ENCODE assay signal across 11 cellular contexts in genomic region chr1:58251415-58252073, GRCh38.
DNase-seq lines count a peak whose midpoint lies in the region; ATAC-seq, FAIRE-seq and TF ChIP-seq lines count a peak whose summit lies in the region.
"Had no signal": no experiment of that assay in that cellular context is flagged by ENCODE, and none has a peak within 500 bp of the region (broad histone marks: within the 10 kb centered on the region; RNA-seq: fewer than 3 reads in every experiment).

No MANE protein-coding gene starts in this region.

- no peaks in the 10 kb centered on the region for H3K36me3 Mint-ChIP-seq in activated CD4-positive, alpha-beta T cell treated with anti-CD3 and anti-CD28 coated beads for 36 hours (ENCODE audit: low read depth)
- no peaks in the 10 kb centered on the region for H3K36me3 Mint-ChIP-seq in progenitor cell of endocrine pancreas (ENCODE audit: insufficient read depth)
- peaks cover 0 to 14% (median 2%) of the 10 kb centered on the region in 3 donors for H3K36me3 Mint-ChIP-seq in naive thymus-derived CD8-positive, alpha-beta T cell

- no TSS peak for BruUV-seq in GM12878 (replicated peaks; lab: Mats Ljungman, UMichigan)

- no peaks in the 10 kb centered on the region for H3K9me3 Mint-ChIP-seq in activated CD4-positive, alpha-beta T cell treated with anti-CD3 and anti-CD28 coated beads for 36 hours (ENCODE audit: low read depth)
- peaks cover 4% of the 10 kb centered on the region for H3K9me3 Mint-ChIP-seq in progenitor cell of endocrine pancreas (ENCODE audit: low read depth)
- H3K9me3 Mint-ChIP-seq in naive thymus-derived CD8-positive, alpha-beta T cell = peaks cover 0 to 16% (median 6%) of the 10 kb centered on the region in 9 donors

- H3K9me3 ChIP-seq in GM12878 (replicated peaks; ENCODE audit: control insufficient read depth, insufficient read depth, low read length) (no peaks in the 10 kb centered on the region), body of pancreas (no peaks in the 10 kb centered on the region)
- H3K9me3 ChIP-seq: ascending aorta had no signal

- no peak for TF ChIP-seq EP300 in GM12878 (IDR thresholded peaks at IDR 0.05; ENCODE audit: borderline replicate concordance in 1 of 2, control insufficient read depth in 1 of 2, low read depth in 2 of 2, low read length in 2 of 2)

- no peak overlapping the region for H3K4me3 ChIP-seq in GM12878
- H3K4me3 ChIP-seq in body of pancreas = no peak overlapping the region
- H3K4me3 ChIP-seq: ascending aorta had no signal

- no peak overlapping the region for H2AFZ ChIP-seq in GM12878 (ENCODE audit: control insufficient read depth, low read depth, low read length)

- no peak for TF ChIP-seq RAD21 in GM12878 (IDR thresholded peaks at IDR 0.05; ENCODE audit: insufficient read depth, low read depth, low read length)

- H3K27ac Mint-ChIP-seq in activated CD4-positive, alpha-beta T cell treated with anti-CD3 and anti-CD28 coated beads for 36 hours = no peak overlapping the region
- no peak overlapping the region for H3K27ac Mint-ChIP-seq in progenitor cell of endocrine pancreas
- no peak overlapping the region for H3K27ac Mint-ChIP-seq in naive thymus-derived CD8-positive, alpha-beta T cell
- H3K27ac Mint-ChIP-seq: CD8-positive, alpha-beta memory T cell had no signal

- DNase-seq in activated CD4-positive, alpha-beta T cell treated with anti-CD3 and anti-CD28 coated beads for 36 hours = peak; percentile 27
- DNase-seq in activated CD4-positive, alpha-beta T cell treated with anti-CD3 and anti-CD28 coated beads for 1 hour = no peak
- DNase-seq in HuH-7 (ENCODE audit: low spot score) (peak; percentile 34), GM12878 (ENCODE audit: low read depth, low spot score) (no peak), progenitor cell of endocrine pancreas (ENCODE audit: low spot score, unreplicated experiment) (no peak), body of pancreas (no peak), putamen (ENCODE audit: low spot score) (no peak)
- DNase-seq in naive thymus-derived CD8-positive, alpha-beta T cell = no peak
- DNase-seq: CD8-positive, alpha-beta memory T cell; stimulated activated CD4-positive, alpha-beta T cell treated with anti-CD3 and anti-CD28 coated beads, Interleukin-12 subunit alpha, Interleukin-12 subunit beta, amount 100 ng/mL, for 4 hours had no signal

- H3K27ac ChIP-seq in GM12878 (ENCODE audit: control insufficient read depth, insufficient read depth) = no peak overlapping the region
- H3K27ac ChIP-seq in body of pancreas = no peak overlapping the region
- H3K27ac ChIP-seq: ascending aorta had no signal

- TF ChIP-seq CTCF in GM12878 (IDR thresholded peaks at IDR 0.05 in 2 of 3, conservative IDR thresholded peaks at IDR 0.05 in 1 of 3; ENCODE audit: control insufficient read depth in 2 of 3, extremely low read depth in 1 of 3, insufficient read depth in 1 of 3, low read depth in 3 of 3, low read length in 3 of 3) = peak in 2 of 3 experiments; percentile 17 to 38; a peak in 2 of 6 replicates
- peak; percentile 49 for TF ChIP-seq CTCF in progenitor cell of endocrine pancreas (IDR thresholded peaks at IDR 0.05; ENCODE audit: unreplicated experiment)
- TF ChIP-seq CTCF in body of pancreas (IDR thresholded peaks at IDR 0.05) = peak in 2 of 7 experiments; percentile 5 to 9

- CTCF ChIA-PET in activated CD4-positive, alpha-beta T cell treated with anti-CD3 and anti-CD28 coated beads for 36 hours (lab: Charles Lee) = no interaction called here
- CTCF ChIA-PET in GM12878 (lab: Yijun Ruan, JAX) = interaction anchor here (1.2 to 1.3 kb wide), 2 partner anchors 13 to 16 kb away, joined by 3 read pairs; no protein-coding TSS in a partner anchor

- H3K27me3 Mint-ChIP-seq in activated CD4-positive, alpha-beta T cell treated with anti-CD3 and anti-CD28 coated beads for 36 hours = peaks cover 36% of the 10 kb centered on the region
- peaks cover 75% of the 10 kb centered on the region for H3K27me3 Mint-ChIP-seq in progenitor cell of endocrine pancreas
- peaks cover 13 to 46% (median 34%) of the 10 kb centered on the region in 5 donors for H3K27me3 Mint-ChIP-seq in naive thymus-derived CD8-positive, alpha-beta T cell

- no peaks in the 10 kb centered on the region for H3K4me1 ChIP-seq in GM12878 (ENCODE audit: control insufficient read depth, insufficient read depth, low read length)
- peaks cover 12% of the 10 kb centered on the region for H3K4me1 ChIP-seq in body of pancreas

- no peak for TF ChIP-seq POLR2A in GM12878 (IDR thresholded peaks at IDR 0.05; ENCODE audit: low read depth, low read length)
- no peak for TF ChIP-seq POLR2A in body of pancreas (IDR thresholded peaks at IDR 0.05)

- no peaks in the 10 kb centered on the region for H3K79me2 ChIP-seq in GM12878 (ENCODE audit: control insufficient read depth, insufficient read depth, low read length)

- peaks cover 5 to 6% of the 10 kb centered on the region in 2 experiments; a peak in 3 of 4 replicates for H3K27me3 ChIP-seq in GM12878 (replicated peaks in 1 of 2; ENCODE audit: control insufficient read depth in 2 of 2, insufficient read depth in 2 of 2, low read length in 1 of 2)
- peaks cover 0 to 4% of the 10 kb centered on the region in 2 donors for H3K27me3 ChIP-seq in body of pancreas

- H3K4me1 Mint-ChIP-seq in activated CD4-positive, alpha-beta T cell treated with anti-CD3 and anti-CD28 coated beads for 36 hours = peaks cover 9% of the 10 kb centered on the region
- peaks cover 6% of the 10 kb centered on the region for H3K4me1 Mint-ChIP-seq in progenitor cell of endocrine pancreas (ENCODE audit: low read depth)
- H3K4me1 Mint-ChIP-seq in naive thymus-derived CD8-positive, alpha-beta T cell = peaks cover 5 to 16% (median 8%) of the 10 kb centered on the region in 4 donors

- POLR2A ChIA-PET in activated CD4-positive, alpha-beta T cell treated with anti-CD3 and anti-CD28 coated beads for 36 hours (lab: Charles Lee) = no interaction called here
- POLR2A ChIA-PET in GM12878 (lab: Charles Lee) = interaction anchor here (0.6 kb wide), 1 partner anchor 275 kb away, joined by 4 read pairs; no protein-coding TSS in a partner anchor
- POLR2A ChIA-PET in naive thymus-derived CD8-positive, alpha-beta T cell (lab: Charles Lee) = no interaction called here

- FAIRE-seq in GM12878 (lab: Jason Lieb, UNC) = no peak

- SMC1A ChIA-PET in GM12878 (lab: Charles Lee; ENCODE audit: uncharacterized antibody, unreplicated experiment) = interaction anchor here (1.5 kb wide), 1 partner anchor 402 kb away, joined by 3 read pairs; no protein-coding TSS in a partner anchor

- no peak overlapping the region for H3K9ac ChIP-seq in GM12878 (ENCODE audit: control insufficient read depth, insufficient read depth, low read length)

- 1% methylated on average over 4 of the region's 4 CpGs for WGBS in GM12878 (ENCODE audit: insufficient coverage, insufficient replicate concordance, low lambda C conversion rate, missing lambda C conversion rate)
- WGBS in body of pancreas, 2 donors = 49% methylated on average over 4 of the region's 4 CpGs

- in situ Hi-C loops in GM12878 (cut with MboI) = no loop called here

- no peak for ATAC-seq in activated CD4-positive, alpha-beta T cell treated with anti-CD3 and anti-CD28 coated beads for 36 hours
- ATAC-seq in GM12878 (peak; percentile 54), body of pancreas (no peak)
- no peak for ATAC-seq in naive thymus-derived CD8-positive, alpha-beta T cell

- H3K4me3 Mint-ChIP-seq in activated CD4-positive, alpha-beta T cell treated with anti-CD3 and anti-CD28 coated beads for 36 hours = no peak overlapping the region
- H3K4me3 Mint-ChIP-seq in progenitor cell of endocrine pancreas (ENCODE audit: low read depth) = no peak overlapping the region
- H3K4me3 Mint-ChIP-seq in naive thymus-derived CD8-positive, alpha-beta T cell = no peak overlapping the region

- intact Hi-C loops in activated CD4-positive, alpha-beta T cell treated with anti-CD3 and anti-CD28 coated beads for 36 hours (cut with DNase I, micrococcal nuclease) = loop anchor here in 1 of 2 experiments (2.0 kb wide), 1 partner anchor 295 kb away; the partner anchor contains the start of gene OMA1
- intact Hi-C loops in GM12878 (cut with micrococcal nuclease; ENCODE audit: unreplicated experiment) = no loop called here
- intact Hi-C loops in body of pancreas (cut with DNase I) = no loop called here

- H4K20me1 ChIP-seq in GM12878 (ENCODE audit: control insufficient read depth, insufficient read depth) = no peaks in the 10 kb centered on the region

- H3K4me2 ChIP-seq in GM12878 (ENCODE audit: control insufficient read depth, insufficient read depth) = no peak overlapping the region

- RAD21 ChIA-PET in GM12878 (lab: Charles Lee; ENCODE audit: unreplicated experiment) = no interaction called here

- H3K36me3 ChIP-seq in GM12878 (ENCODE audit: control insufficient read depth in 2 of 2, insufficient read depth in 2 of 2, low read length in 1 of 2) = no peaks in the 10 kb centered on the region
- H3K36me3 ChIP-seq in body of pancreas (replicated peaks in 1 of 2; ENCODE audit: insufficient read depth in 1 of 2, low read depth in 2 of 2) = no peaks in the 10 kb centered on the region
- H3K36me3 ChIP-seq: ascending aorta had no signal

TF ChIP-seq in GM12878, 131 proteins besides CTCF, POLR2A, EP300 and RAD21 (continues in another document):
- TF ChIP-seq WRNIP1 (IDR thresholded peaks at IDR 0.05; ENCODE audit: borderline replicate concordance, low read depth, low read length) (no peak), ZBTB33 (IDR thresholded peaks at IDR 0.05) (no peak)

Comparison
In these comparisons a context has a peak if more than half of its experiments do, and no peak if none do; other contexts are left out.
1. DNase-seq: peak in activated CD4-positive, alpha-beta T cell treated with anti-CD3 and anti-CD28 coated beads for 36 hours (single experiment) and HuH-7 (single experiment); none in activated CD4-positive, alpha-beta T cell treated with anti-CD3 and anti-CD28 coated beads for 1 hour (single experiment), GM12878 (single experiment), progenitor cell of endocrine pancreas (single experiment), naive thymus-derived CD8-positive, alpha-beta T cell (0 of 10), body of pancreas (0 of 4) and putamen (single experiment).